Comparison of ENCODE assay signal across 10 cellular contexts in genomic region chr11:87043894-87044293, GRCh38.
"Had no signal": no experiment of that assay in that cellular context is flagged by ENCODE, and none has a peak within 500 bp of the region (broad histone marks: within the 10 kb centered on the region; RNA-seq: fewer than 3 reads in every experiment).

No MANE protein-coding gene starts in this region.

- H3K9me3 ChIP-seq: HAP-1 had no signal

- FAIRE-seq: K562 had no signal

- H3K36me3 ChIP-seq: HAP-1 had no signal

- H3K4me3 ChIP-seq: GM23248, HAP-1, K562 had no signal

- H3K27ac ChIP-seq: GM23248, HL-60 had no signal

- DNase-seq: GM23248, GOT3, H7, HFFc6, IMR-90, KG1 had no signal

- H3K9ac ChIP-seq: GM23248 had no signal

- ATAC-seq: HCT116, K562 had no signal
